19 cellular contexts compared by ENCODE assay signal in the genomic region with DNA sequence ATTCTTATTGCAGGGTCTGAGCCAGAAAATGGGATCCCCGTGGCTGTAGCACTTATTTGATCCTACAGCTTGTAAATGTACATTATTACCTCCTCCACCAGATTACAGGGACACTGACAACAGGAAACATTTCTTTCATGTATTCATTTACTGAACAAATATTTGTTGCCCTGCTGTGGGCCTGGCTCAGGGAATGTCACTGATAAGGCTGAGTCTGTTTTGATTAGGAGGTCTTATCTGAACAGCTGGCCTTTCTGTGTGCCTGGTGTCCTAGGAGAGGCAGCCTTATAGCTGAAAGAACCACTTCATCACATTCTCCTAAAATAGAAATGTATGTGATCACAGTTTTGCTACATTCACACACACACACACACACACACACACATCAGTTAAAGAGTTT. TPM values are rescaled to one million over a fixed set of nuclear protein-coding genes. Genes with fewer than 3 reads are reported as not detected.
DNase-seq lines count a peak whose midpoint lies in the region; ATAC-seq, FAIRE-seq and TF ChIP-seq lines count a peak whose summit lies in the region.
"Had no signal": no experiment of that assay in that cellular context is flagged by ENCODE, and none has a peak within 500 bp of the region (broad histone marks: within the 10 kb centered on the region; RNA-seq: fewer than 3 reads in every experiment).

No MANE protein-coding gene starts in this region.

- CTCF ChIA-PET in endothelial cell of umbilical vein (lab: Charles Lee), result interaction anchor here (0.8 to 1.3 kb wide), 3 partner anchors 13 to 173 kb away, joined by 3 read pairs; no protein-coding TSS in a partner anchor

- no peaks in the 10 kb centered on the region for H3K4me1 ChIP-seq in endothelial cell of umbilical vein (ENCODE audit: control insufficient read depth, extremely low read depth, insufficient read depth, low read length)
- H3K4me1 ChIP-seq in pancreas, result no peaks in the 10 kb centered on the region
- H3K4me1 ChIP-seq in thyroid gland, result no peaks in the 10 kb centered on the region
- H3K4me1 ChIP-seq: foreskin keratinocyte, sigmoid colon had no signal

- 6 to 18% methylated on average over 1 of the region's 1 CpG for WGBS in pancreas, 2 donors
- WGBS in thyroid gland, 2 donors, result 75 to 89% methylated on average over 1 of the region's 1 CpG

- dilution Hi-C loops in endothelial cell of umbilical vein (cut with MboI; ENCODE audit: extremely low pct_ligation_motif_present, low sequenced_read_pairs), result no loop called here

- no peak overlapping the region for H3K4me2 ChIP-seq in endothelial cell of umbilical vein (ENCODE audit: insufficient read depth, low read length)
- H3K4me2 ChIP-seq: BLaER1 treated with 17β-estradiol and CSF1 and Interleukin-3, amounts not matched to agents 10 nM and 100 nM had no signal

- POLR2A ChIA-PET in endothelial cell of umbilical vein (lab: Charles Lee), result no interaction called here

- no peaks in the 10 kb centered on the region for H3K9me1 ChIP-seq in endothelial cell of umbilical vein (replicated peaks; ENCODE audit: control insufficient read depth, extremely low read depth, insufficient read depth, low read length)

- H3K36me3 ChIP-seq in endothelial cell of umbilical vein (ENCODE audit: control insufficient read depth in 2 of 2, extremely low read depth in 1 of 2, insufficient read depth in 2 of 2, low read length in 2 of 2), result no peaks in the 10 kb centered on the region
- H3K36me3 ChIP-seq in pancreas, result no peaks in the 10 kb centered on the region
- H3K36me3 ChIP-seq in thyroid gland, result no peaks in the 10 kb centered on the region
- H3K36me3 ChIP-seq: BLaER1 treated with 17β-estradiol and CSF1 and Interleukin-3, amounts not matched to agents 10 nM and 100 nM; sigmoid colon; thoracic aorta had no signal

- H3K27ac ChIP-seq in endothelial cell of umbilical vein (ENCODE audit: insufficient read depth, low read depth, low read length) (no peak overlapping the region), pancreas (peak overlapping the region in 1 of 4 donors; percentile 5), thyroid gland (no peak overlapping the region)
- H3K27ac ChIP-seq: BLaER1 treated with 17β-estradiol and CSF1 and Interleukin-3, amounts not matched to agents 10 nM and 100 nM; foreskin keratinocyte; sigmoid colon; thoracic aorta had no signal

- no peak overlapping the region for H3K4me3 Mint-ChIP-seq in CD14-positive monocyte
- H3K4me3 Mint-ChIP-seq: activated CD8-positive, alpha-beta T cell treated with anti-CD3 and anti-CD28 coated beads for 36 hours; activated naive CD8-positive, alpha-beta T cell treated with anti-CD3 and anti-CD28 coated beads, Interleukin-2, amount 50 U/mL, for 24 hours; activated T-cell treated with anti-CD3 and anti-CD28 coated beads, Interleukin-2, amount 50 U/mL, for 72 hours; memory B cell had no signal

- H3K27ac Mint-ChIP-seq in CD14-positive monocyte, result no peak overlapping the region
- H3K27ac Mint-ChIP-seq: activated CD8-positive, alpha-beta T cell treated with anti-CD3 and anti-CD28 coated beads for 36 hours; activated naive CD8-positive, alpha-beta T cell treated with anti-CD3 and anti-CD28 coated beads, Interleukin-2, amount 50 U/mL, for 24 hours; activated T-cell treated with anti-CD3 and anti-CD28 coated beads, Interleukin-2, amount 50 U/mL, for 72 hours; memory B cell had no signal

- H2AFZ ChIP-seq in endothelial cell of umbilical vein (ENCODE audit: low read depth, low read length), result no peak overlapping the region

- no peaks in the 10 kb centered on the region for H3K79me2 ChIP-seq in endothelial cell of umbilical vein (ENCODE audit: control insufficient read depth, insufficient read depth, low read length)

- no peaks in the 10 kb centered on the region for H3K4me1 Mint-ChIP-seq in CD14-positive monocyte
- H3K4me1 Mint-ChIP-seq: memory B cell had no signal

- peak; percentile 31 to 83 (median 66) for ATAC-seq in pancreas
- ATAC-seq: activated CD8-positive, alpha-beta T cell treated with anti-CD3 and anti-CD28 coated beads for 36 hours; activated naive CD8-positive, alpha-beta T cell treated with anti-CD3 and anti-CD28 coated beads, Interleukin-2, amount 50 U/mL, for 24 hours; activated T-cell treated with anti-CD3 and anti-CD28 coated beads, Interleukin-2, amount 50 U/mL, for 72 hours; foreskin keratinocyte had no signal

- H3K9me3 ChIP-seq in endothelial cell of umbilical vein (replicated peaks; ENCODE audit: control insufficient read depth, insufficient read depth, low read length) (no peaks in the 10 kb centered on the region), pancreas (peaks cover 0 to 3% (median 0%) of the 10 kb centered on the region in 4 donors), thyroid gland (no peaks in the 10 kb centered on the region)
- H3K9me3 ChIP-seq: sigmoid colon, thoracic aorta had no signal

- H4K20me1 ChIP-seq in endothelial cell of umbilical vein (replicated peaks; ENCODE audit: control insufficient read depth, extremely low read depth, insufficient read depth, low read length), result no peaks in the 10 kb centered on the region
- H4K20me1 ChIP-seq: BLaER1 treated with 17β-estradiol and CSF1 and Interleukin-3, amounts not matched to agents 10 nM and 100 nM had no signal

- no peak overlapping the region for H3K9ac ChIP-seq in endothelial cell of umbilical vein (replicated peaks; ENCODE audit: extremely low read depth, insufficient read depth, low read length)
- H3K9ac ChIP-seq: BLaER1 treated with 17β-estradiol and CSF1 and Interleukin-3, amounts not matched to agents 10 nM and 100 nM had no signal

- peaks cover 0 to 5% of the 10 kb centered on the region in 2 experiments for H3K27me3 ChIP-seq in endothelial cell of umbilical vein (ENCODE audit: control insufficient read depth in 2 of 2, insufficient read depth in 2 of 2, low read length in 2 of 2)
- no peaks in the 10 kb centered on the region for H3K27me3 ChIP-seq in pancreas
- no peaks in the 10 kb centered on the region for H3K27me3 ChIP-seq in thyroid gland
- H3K27me3 ChIP-seq: BLaER1 treated with 17β-estradiol and CSF1 and Interleukin-3, amounts not matched to agents 10 nM and 100 nM; foreskin keratinocyte; sigmoid colon had no signal

- H3K36me3 Mint-ChIP-seq in CD14-positive monocyte, result no peaks in the 10 kb centered on the region
- H3K36me3 Mint-ChIP-seq: memory B cell had no signal

- intact Hi-C loops in endothelial cell of umbilical vein (cut with micrococcal nuclease) (no loop called here), pancreas (cut with DNase I) (no loop called here), thyroid gland (cut with DNase I) (no loop called here), CD14-positive monocyte (cut with micrococcal nuclease) (no loop called here)

- TF ChIP-seq POLR2A in endothelial cell of umbilical vein (IDR thresholded peaks at IDR 0.05; ENCODE audit: low read depth, low read length), result no peak
- TF ChIP-seq POLR2A in thyroid gland (IDR thresholded peaks at IDR 0.05), result no peak

- peaks cover 0 to 2% (median under 1%) of the 10 kb centered on the region in 7 donors for H3K9me3 Mint-ChIP-seq in CD14-positive monocyte
- H3K9me3 Mint-ChIP-seq: activated CD8-positive, alpha-beta T cell treated with anti-CD3 and anti-CD28 coated beads for 36 hours; activated naive CD8-positive, alpha-beta T cell treated with anti-CD3 and anti-CD28 coated beads, Interleukin-2, amount 50 U/mL, for 24 hours; memory B cell had no signal

- FAIRE-seq in endothelial cell of umbilical vein (lab: Jason Lieb, UNC) (peak; percentile 8), pancreas (lab: Jason Lieb, UNC) (no peak)

- DNase-seq in LoVo (ENCODE audit: low spot score) (peak; percentile 51), NCI-H345 treated with DMSO at 0.1 percent for 48 hours (lab: John Stamatoyannopoulos, UW; ENCODE audit: unreplicated experiment) (peak; percentile 45), endothelial cell of umbilical vein (ENCODE audit: low read depth, low spot score) (peak; percentile 62), pancreas (no peak), thyroid gland (no peak), CD14-positive monocyte (ENCODE audit: low spot score) (no peak), AG08395 (ENCODE audit: low spot score) (no peak)
- DNase-seq: activated CD8-positive, alpha-beta T cell treated with anti-CD3 and anti-CD28 coated beads for 36 hours; activated naive CD8-positive, alpha-beta T cell treated with anti-CD3 and anti-CD28 coated beads, Interleukin-2, amount 50 U/mL, for 24 hours; activated T-cell treated with anti-CD3 and anti-CD28 coated beads, Interleukin-2, amount 50 U/mL, for 72 hours; central memory CD4-positive, alpha-beta T cell; foreskin keratinocyte; NCI-H2171; sigmoid colon; stimulated activated CD4-positive, alpha-beta T cell treated with anti-CD3 and anti-CD28 coated beads, Interleukin-4, amount 100 ng/mL, for 1 hour; stimulated activated CD8-positive, alpha-beta memory T cell treated with anti-CD3 and anti-CD28 coated beads, Interleukin-4, amount 100 ng/mL, for 48 hours had no signal

- H3K27me3 Mint-ChIP-seq in CD14-positive monocyte (ENCODE audit: low read depth in 3 of 3), result no peaks in the 10 kb centered on the region
- H3K27me3 Mint-ChIP-seq: activated CD8-positive, alpha-beta T cell treated with anti-CD3 and anti-CD28 coated beads for 36 hours; activated naive CD8-positive, alpha-beta T cell treated with anti-CD3 and anti-CD28 coated beads, Interleukin-2, amount 50 U/mL, for 24 hours had no signal

- BruUV-seq in endothelial cell of umbilical vein (replicated peaks; lab: Mats Ljungman, UMichigan), result no TSS peak

- H3K4me3 ChIP-seq in endothelial cell of umbilical vein (replicated peaks in 1 of 3; ENCODE audit: insufficient read depth in 1 of 3, low read depth in 1 of 3, low read length in 3 of 3), result no peak overlapping the region
- no peak overlapping the region for H3K4me3 ChIP-seq in pancreas
- H3K4me3 ChIP-seq in thyroid gland (replicated peaks in 1 of 3), result no peak overlapping the region
- H3K4me3 ChIP-seq: BLaER1 treated with 17β-estradiol and CSF1 and Interleukin-3, amounts not matched to agents 10 nM and 100 nM; sigmoid colon; thoracic aorta had no signal

- TF ChIP-seq CTCF in endothelial cell of umbilical vein (IDR thresholded peaks at IDR 0.05; ENCODE audit: extremely low read depth in 1 of 2, insufficient read depth in 1 of 2, low read depth in 1 of 2, low read length in 2 of 2) (no peak), pancreas (IDR thresholded peaks at IDR 0.05) (no peak), thyroid gland (IDR thresholded peaks at IDR 0.05) (no peak), CD14-positive monocyte (IDR thresholded peaks at IDR 0.05) (no peak)

RNA-seq across cellular contexts. Expression of gene PROM1, which starts 45.5 kb away (rescaled TPM):
- total RNA-seq in endothelial cell of umbilical vein (1.7 TPM in 1 of 2 replicates, not detected in the other), pancreas (10 to 100 TPM; 20.4 to 51.6 (median 22.2) TPM), thyroid gland (1 to 10 TPM in 3 of 4 donors, under 1 TPM in 1; 0.67 to 9.9 (median 2.3) TPM)
- polyA plus RNA-seq in endothelial cell of umbilical vein (0.33 and 0.36 TPM in 2 replicates), pancreas (10 to 100 TPM; 19.7 to 31.3 TPM), CD14-positive monocyte (not detected)
- 0.18 and 0.50 TPM in 2 replicates for polyA plus RNA-seq in endothelial cell of umbilical vein (2011; cell fraction: cytosol; rRNA removed)
- 0.67 and 0.77 TPM in 2 replicates for polyA plus RNA-seq in endothelial cell of umbilical vein (2011; cell fraction: nucleus; rRNA removed)
- polyA plus RNA-seq in endothelial cell of umbilical vein (2012), result not detected in 2 replicates
- 1.3 and 1.6 TPM in 2 replicates for polyA minus RNA-seq in endothelial cell of umbilical vein
- not detected for polyA minus RNA-seq in endothelial cell of umbilical vein (2011; cell fraction: cytosol; rRNA and poly(A)+ RNA removed)
- polyA minus RNA-seq in endothelial cell of umbilical vein (2011; cell fraction: nucleus; rRNA and poly(A)+ RNA removed), result 0.72 and 0.96 TPM in 2 replicates
- total RNA-seq: foreskin keratinocyte had no signal
- polyA plus RNA-seq: foreskin keratinocyte had no signal

Comparison
In these comparisons a context has a peak if more than half of its experiments do, and no peak if none do; other contexts are left out.
1. DNase-seq: peak in LoVo (single experiment), NCI-H345 treated with DMSO at 0.1 percent for 48 hours (single experiment) and endothelial cell of umbilical vein (single experiment); none in pancreas (0 of 6), thyroid gland (0 of 2), CD14-positive monocyte (single experiment) and AG08395 (single experiment).